28 cellular contexts compared by ENCODE assay signal in the genomic region with DNA sequence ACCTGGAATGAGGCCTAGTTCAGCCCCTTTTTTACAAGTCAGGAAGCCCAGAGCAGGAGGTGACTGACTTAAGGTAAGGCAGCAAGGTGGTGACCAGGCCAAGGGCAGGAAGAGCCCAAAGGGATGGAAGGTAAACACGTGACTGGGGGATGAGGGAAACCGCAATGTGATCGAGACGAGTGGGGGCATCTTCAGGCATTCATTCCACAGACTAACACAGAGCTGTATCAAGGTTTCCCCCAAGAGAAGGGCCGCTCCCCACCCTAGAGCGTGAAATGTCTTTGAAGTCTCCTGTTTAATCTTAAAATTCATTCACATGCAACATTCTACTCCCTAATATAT.
A peak's percentile ranks its signal among the peaks of the same experiment; 100 is the strongest.
DNase-seq lines count a peak whose midpoint lies in the region; ATAC-seq, FAIRE-seq and TF ChIP-seq lines count a peak whose summit lies in the region.
"Had no signal": no experiment of that assay in that cellular context is flagged by ENCODE, and none has a peak within 500 bp of the region (broad histone marks: within the 10 kb centered on the region; RNA-seq: fewer than 3 reads in every experiment).

No MANE protein-coding gene starts in this region.

- no peaks in the 10 kb centered on the region for H3K9me3 ChIP-seq in MM.1S (replicated peaks; ENCODE audit: insufficient read depth, low read length)
- no peaks in the 10 kb centered on the region for H3K9me3 ChIP-seq in esophagus (ENCODE audit: control insufficient read depth in 2 of 2, insufficient read depth in 1 of 2, low read depth in 1 of 2, low read length in 1 of 2)
- H3K9me3 ChIP-seq: BLaER1 treated with 17β-estradiol and CSF1 and Interleukin-3, amounts not matched to agents 10 nM and 100 nM; MG63; right atrium auricular region; upper lobe of right lung had no signal

- H3K4me1 ChIP-seq in MM.1S (ENCODE audit: low read length) (peaks cover 24% of the 10 kb centered on the region), esophagus (ENCODE audit: control insufficient read depth in 2 of 2, insufficient read depth in 2 of 2, low read length in 1 of 2) (peaks cover 0 to 5% of the 10 kb centered on the region in 2 donors)
- H3K4me1 ChIP-seq: neural progenitor cell, right atrium auricular region had no signal

- H3K9me2 ChIP-seq in MM.1S (replicated peaks; ENCODE audit: insufficient read depth, low read length) = no peaks in the 10 kb centered on the region

- WGBS in esophagus, 2 donors = 68 to 79% methylated on average over 6 of the region's 6 CpGs

- H3K9me3 Mint-ChIP-seq in T-helper 1 cell treated with Interleukin-12 subunit alpha and Interleukin-12 subunit beta and Interleukin-4 antibody, amounts not matched to agents 30 μg/mL and 1 μg/mL, for 36 hours = no peaks in the 10 kb centered on the region
- H3K9me3 Mint-ChIP-seq in stimulated activated naive B cell treated with anti-CD40 and anti-IgM and Interleukin-4, amounts not matched to agents 10 μg/mL and 1 μg/mL and 100 μg/mL, for 72 hours = no peaks in the 10 kb centered on the region
- no peaks in the 10 kb centered on the region for H3K9me3 Mint-ChIP-seq in progenitor cell of endocrine pancreas (ENCODE audit: low read depth)
- H3K9me3 Mint-ChIP-seq: neural progenitor cell, T-cell had no signal

- no peaks in the 10 kb centered on the region for H3K79me2 ChIP-seq in MM.1S (ENCODE audit: low read length)

- no peaks in the 10 kb centered on the region for H3K27me3 Mint-ChIP-seq in T-helper 1 cell treated with Interleukin-12 subunit alpha and Interleukin-12 subunit beta and Interleukin-4 antibody, amounts not matched to agents 30 μg/mL and 1 μg/mL, for 36 hours (ENCODE audit: low read depth)
- no peaks in the 10 kb centered on the region for H3K27me3 Mint-ChIP-seq in stimulated activated naive B cell treated with anti-CD40 and anti-IgM and Interleukin-4, amounts not matched to agents 10 μg/mL and 1 μg/mL and 100 μg/mL, for 72 hours
- H3K27me3 Mint-ChIP-seq in progenitor cell of endocrine pancreas = no peaks in the 10 kb centered on the region
- H3K27me3 Mint-ChIP-seq: activated naive CD8-positive, alpha-beta T cell; T-cell had no signal

- ATAC-seq in stimulated activated naive B cell treated with anti-CD40 and anti-IgM and Interleukin-4, amounts not matched to agents 10 μg/mL and 1 μg/mL and 100 μg/mL, for 72 hours (replicated peaks) = no peak

- H3K27me3 ChIP-seq in MM.1S (replicated peaks; ENCODE audit: insufficient read depth, low read length) = no peaks in the 10 kb centered on the region
- no peaks in the 10 kb centered on the region for H3K27me3 ChIP-seq in esophagus (ENCODE audit: control insufficient read depth in 1 of 2, insufficient read depth in 2 of 2, low read length in 2 of 2)
- H3K27me3 ChIP-seq: BLaER1 treated with 17β-estradiol and CSF1 and Interleukin-3, amounts not matched to agents 10 nM and 100 nM; MG63; neural progenitor cell; right atrium auricular region; upper lobe of right lung had no signal

- no peaks in the 10 kb centered on the region for H4K20me1 ChIP-seq in MM.1S (ENCODE audit: insufficient read depth, low read length)
- H4K20me1 ChIP-seq: BLaER1 treated with 17β-estradiol and CSF1 and Interleukin-3, amounts not matched to agents 10 nM and 100 nM had no signal

- DNase-seq in T-helper 1 cell (no peak), MM.1S (no peak), iPS-NIHi7 (ENCODE audit: extremely low spot score) (no peak), progenitor cell of endocrine pancreas (ENCODE audit: low spot score, unreplicated experiment) (no peak), GM12891 (ENCODE audit: insufficient read length, low spot score) (no peak)
- DNase-seq in stimulated activated naive B cell treated with anti-CD40 and anti-IgM and Interleukin-4, amounts not matched to agents 10 μg/mL and 1 μg/mL and 100 μg/mL, for 72 hours = no peak
- DNase-seq: activated CD4-positive, alpha-beta T cell treated with anti-CD3 and anti-CD28 coated beads, Interleukin-2, amount 50 U/mL, for 4 hours; activated CD4-positive, CD25-positive, alpha-beta regulatory T cell; GDM1; hippocampal formation; left cardiac atrium; MG63; NCI-H1105 treated with DMSO at 0.1 percent for 48 hours; NCI-H1930; NCI-H2171 treated with DMSO at 0.1 percent for 48 hours; NCI-H510A; stimulated activated CD4-positive, alpha-beta T cell treated with anti-CD3 and anti-CD28 coated beads, Interleukin-2, amount 100 ng/mL, for 48 hours; T-cell; upper lobe of right lung had no signal

- 0 out of 2 replicates have a peak, but pooled peaks cover 4% of the 10 kb centered on the region for H3F3A ChIP-seq in MM.1S (ENCODE audit: insufficient read depth, low read length)

- H3K4me3 ChIP-seq in MM.1S (ENCODE audit: low read length) (no peak overlapping the region), esophagus (ENCODE audit: low read depth in 1 of 2, low read length in 2 of 2) (no peak overlapping the region)
- H3K4me3 ChIP-seq: BLaER1 treated with 17β-estradiol and CSF1 and Interleukin-3, amounts not matched to agents 10 nM and 100 nM; lung; MG63; neural progenitor cell; right atrium auricular region; upper lobe of right lung had no signal

- no peaks in the 10 kb centered on the region for H3K36me3 Mint-ChIP-seq in T-helper 1 cell treated with Interleukin-12 subunit alpha and Interleukin-12 subunit beta and Interleukin-4 antibody, amounts not matched to agents 30 μg/mL and 1 μg/mL, for 36 hours (ENCODE audit: low read depth)
- no peaks in the 10 kb centered on the region for H3K36me3 Mint-ChIP-seq in stimulated activated naive B cell treated with anti-CD40 and anti-IgM and Interleukin-4, amounts not matched to agents 10 μg/mL and 1 μg/mL and 100 μg/mL, for 72 hours
- H3K36me3 Mint-ChIP-seq in progenitor cell of endocrine pancreas (ENCODE audit: insufficient read depth) = no peaks in the 10 kb centered on the region
- H3K36me3 Mint-ChIP-seq: activated naive CD8-positive, alpha-beta T cell; neural progenitor cell; T-cell had no signal

- no peak overlapping the region for H3K9ac ChIP-seq in MM.1S (ENCODE audit: low read length)
- H3K9ac ChIP-seq: BLaER1 treated with 17β-estradiol and CSF1 and Interleukin-3, amounts not matched to agents 10 nM and 100 nM; neural progenitor cell had no signal

- H3K4me3 Mint-ChIP-seq in T-helper 1 cell treated with Interleukin-12 subunit alpha and Interleukin-12 subunit beta and Interleukin-4 antibody, amounts not matched to agents 30 μg/mL and 1 μg/mL, for 36 hours = peak overlapping the region; percentile 15
- no peak overlapping the region for H3K4me3 Mint-ChIP-seq in stimulated activated naive B cell treated with anti-CD40 and anti-IgM and Interleukin-4, amounts not matched to agents 10 μg/mL and 1 μg/mL and 100 μg/mL, for 72 hours
- no peak overlapping the region for H3K4me3 Mint-ChIP-seq in progenitor cell of endocrine pancreas (ENCODE audit: low read depth)
- H3K4me3 Mint-ChIP-seq: activated naive CD8-positive, alpha-beta T cell; neural progenitor cell; T-cell had no signal

- H3K36me3 ChIP-seq in MM.1S (replicated peaks; ENCODE audit: insufficient read depth, low read length) (no peaks in the 10 kb centered on the region), esophagus (ENCODE audit: control insufficient read depth in 2 of 2, insufficient read depth in 2 of 2, low read length in 1 of 2) (no peaks in the 10 kb centered on the region)
- H3K36me3 ChIP-seq: BLaER1 treated with 17β-estradiol and CSF1 and Interleukin-3, amounts not matched to agents 10 nM and 100 nM; MG63; neural progenitor cell; right atrium auricular region; upper lobe of right lung had no signal

- TF ChIP-seq CTCF in MM.1S (IDR thresholded peaks at IDR 0.05; ENCODE audit: low read length) (no peak), progenitor cell of endocrine pancreas (IDR thresholded peaks at IDR 0.05; ENCODE audit: unreplicated experiment) (no peak)

- peak overlapping the region; percentile 49; the same call in 1 of the 2 replicates for H3K27ac ChIP-seq in MM.1S (ENCODE audit: low read length)
- peak overlapping the region; percentile 4 to 77 for H3K27ac ChIP-seq in esophagus (ENCODE audit: low read depth in 2 of 2, low read length in 1 of 2)
- H3K27ac ChIP-seq: 22Rv1; BLaER1 treated with 17β-estradiol and CSF1 and Interleukin-3, amounts not matched to agents 10 nM and 100 nM; neural progenitor cell; right atrium auricular region; upper lobe of right lung had no signal

- H3K27ac Mint-ChIP-seq in T-helper 1 cell treated with Interleukin-12 subunit alpha and Interleukin-12 subunit beta and Interleukin-4 antibody, amounts not matched to agents 30 μg/mL and 1 μg/mL, for 36 hours = no peak overlapping the region
- H3K27ac Mint-ChIP-seq in stimulated activated naive B cell treated with anti-CD40 and anti-IgM and Interleukin-4, amounts not matched to agents 10 μg/mL and 1 μg/mL and 100 μg/mL, for 72 hours = peak overlapping the region; percentile 70
- H3K27ac Mint-ChIP-seq in progenitor cell of endocrine pancreas = no peak overlapping the region
- H3K27ac Mint-ChIP-seq: activated naive CD8-positive, alpha-beta T cell had no signal

- peaks cover 15% of the 10 kb centered on the region for H3K4me1 Mint-ChIP-seq in T-helper 1 cell treated with Interleukin-12 subunit alpha and Interleukin-12 subunit beta and Interleukin-4 antibody, amounts not matched to agents 30 μg/mL and 1 μg/mL, for 36 hours (ENCODE audit: low read depth)
- H3K4me1 Mint-ChIP-seq in stimulated activated naive B cell treated with anti-CD40 and anti-IgM and Interleukin-4, amounts not matched to agents 10 μg/mL and 1 μg/mL and 100 μg/mL, for 72 hours = peaks cover 0 to 4% of the 10 kb centered on the region in 2 donors
- H3K4me1 Mint-ChIP-seq in progenitor cell of endocrine pancreas (ENCODE audit: low read depth) = peaks cover 5% of the 10 kb centered on the region

- H3K4me2 ChIP-seq in MM.1S (ENCODE audit: low read depth, low read length) = no peak overlapping the region
- H3K4me2 ChIP-seq: neural progenitor cell had no signal

- peak overlapping the region; percentile 17; the same call in 1 of the 2 replicates for H2AFZ ChIP-seq in MM.1S (ENCODE audit: low read length)
- H2AFZ ChIP-seq: neural progenitor cell had no signal

- no peak for FAIRE-seq in GM12891 (lab: Jason Lieb, UNC)
- FAIRE-seq: bronchial epithelial cell had no signal

- no peak for TF ChIP-seq POLR2A in GM12891 (IDR thresholded peaks at IDR 0.05; ENCODE audit: low read depth, low read length)

TF ChIP-seq in GM12891, 5 proteins besides CTCF, POLR2A, EP300 and RAD21:
- TF ChIP-seq TAF1 (IDR thresholded peaks at IDR 0.05; ENCODE audit: low read depth, low read length) (no peak), POLR2AphosphoS5 (IDR thresholded peaks at IDR 0.05; ENCODE audit: low read depth, low read length) (no peak)
